ENCODE assay signal across 14 cellular contexts in the genomic region with DNA sequence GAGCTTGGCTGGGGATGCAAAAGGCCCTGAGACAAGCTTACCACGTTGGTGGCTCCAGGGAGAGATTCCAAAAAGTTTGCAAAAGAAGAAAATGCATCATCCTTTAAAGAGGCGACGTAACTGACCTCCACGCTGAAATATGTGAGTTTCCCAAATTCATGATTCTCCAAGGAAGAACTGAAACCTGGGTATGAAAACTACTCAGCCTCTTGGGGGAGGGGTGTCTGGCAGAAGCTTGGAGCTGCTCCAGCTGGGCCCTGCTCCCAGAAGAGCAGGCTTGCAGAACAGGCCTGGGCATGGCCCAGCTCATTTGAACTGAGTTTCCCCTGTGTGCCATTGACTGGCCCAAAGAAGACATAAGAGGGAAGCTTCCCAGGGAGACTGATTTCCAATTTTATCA. TPM values are rescaled to one million over a fixed set of nuclear protein-coding genes. Genes with fewer than 3 reads are reported as not detected.
DNase-seq lines count a peak whose midpoint lies in the region; ATAC-seq and TF ChIP-seq lines count a peak whose summit lies in the region.
"Had no signal": no experiment of that assay in that cellular context is flagged by ENCODE, and none has a peak within 500 bp of the region (broad histone marks: within the 10 kb centered on the region; RNA-seq: fewer than 3 reads in every experiment).

No MANE protein-coding gene starts in this region.

- H3K79me2 ChIP-seq in parathyroid adenoma = no peaks in the 10 kb centered on the region

- H3K27me3 ChIP-seq in adrenal gland (peaks cover 6% of the 10 kb centered on the region), parathyroid adenoma (ENCODE audit: control insufficient read depth, insufficient read depth, low read length) (no peaks in the 10 kb centered on the region)

- no peak overlapping the region for H3K4me2 ChIP-seq in parathyroid adenoma (ENCODE audit: low read length)

- ATAC-seq in HG03045 (IDR thresholded peaks at IDR 0.05; ENCODE audit: unreplicated experiment) = no peak
- ATAC-seq in GM21786 (IDR thresholded peaks at IDR 0.05; ENCODE audit: unreplicated experiment) = no peak
- ATAC-seq: activated CD8-positive, alpha-beta T cell treated with anti-CD3 and anti-CD28 coated beads for 36 hours had no signal

- TF ChIP-seq CTCF in adrenal gland (IDR thresholded peaks at IDR 0.05) = no peak
- no peak for TF ChIP-seq CTCF in fibroblast of villous mesenchyme (IDR thresholded peaks at IDR 0.05; ENCODE audit: insufficient read depth, low read depth, low read length)
- TF ChIP-seq CTCF in parathyroid adenoma (IDR thresholded peaks at IDR 0.05) = no peak

- H3K9me3 ChIP-seq in adrenal gland (replicated peaks in 1 of 3) (no peaks in the 10 kb centered on the region), parathyroid adenoma (ENCODE audit: control insufficient read depth, low read length) (no peaks in the 10 kb centered on the region)

- H3K4me3 ChIP-seq in adrenal gland = no peak overlapping the region
- H3K4me3 ChIP-seq in fibroblast of villous mesenchyme (ENCODE audit: low read depth, low read length) = no peak overlapping the region
- no peak overlapping the region for H3K4me3 ChIP-seq in parathyroid adenoma (ENCODE audit: low read depth, low read length)

- DNase-seq in CD1c-positive myeloid dendritic cell (ENCODE audit: extremely low spot score) (peak; percentile 87), adrenal gland (peak in 6 of 7 donors; percentile 60 to 74 (median 69)), fibroblast of villous mesenchyme (ENCODE audit: low read depth) (peak; percentile 62), epidermal melanocyte (ENCODE audit: insufficient read length, low spot score) (no peak), hippocampal formation (lab: John Stamatoyannopoulos, UW) (no peak)
- DNase-seq: activated CD8-positive, alpha-beta T cell treated with anti-CD3 and anti-CD28 coated beads for 36 hours; activated naive CD4-positive, alpha-beta T cell treated with anti-CD3 and anti-CD28 coated beads, Interleukin-2, amount 50 U/mL, for 16 hours; CD4-positive, alpha-beta memory T cell; NCI-H2029 treated with DMSO at 0.1 percent for 48 hours had no signal

- H3K4me1 ChIP-seq in adrenal gland (replicated peaks in 1 of 2) (peaks cover 0 to 7% of the 10 kb centered on the region in 2 donors), parathyroid adenoma (peaks cover 7% of the 10 kb centered on the region)

- H3K27ac ChIP-seq in adrenal gland (no peak overlapping the region), parathyroid adenoma (peak overlapping the region; percentile 24)

- H3K36me3 ChIP-seq in adrenal gland (replicated peaks in 1 of 2) (no peaks in the 10 kb centered on the region), parathyroid adenoma (ENCODE audit: control insufficient read depth, insufficient read depth, low read length) (no peaks in the 10 kb centered on the region)

- H2AFZ ChIP-seq in parathyroid adenoma = no peak overlapping the region

- intact Hi-C loops in adrenal gland (cut with DNase I) = loop anchor here (5.0 to 10.0 kb wide), 2 partner anchors 67 to 264 kb away; partner anchors contain the start of gene GP5 (in 1 of the 2)

- no peak for TF ChIP-seq POLR2A in adrenal gland (IDR thresholded peaks at IDR 0.05)

- H3K9ac ChIP-seq in parathyroid adenoma = no peak overlapping the region

- WGBS in adrenal gland, 4 donors = 56 to 71% (median 63%) methylated on average over 4 of the region's 4 CpGs

RNA-seq across cellular contexts. Expression of gene CPN2, which starts 20.5 kb away (rescaled TPM):
- 10 to 100 TPM in 1 of 8 donors, 1 to 10 TPM in 5, under 1 TPM in 2; 0.38 to 14.3 (median 3.1) TPM for total RNA-seq in adrenal gland
- 1 to 10 TPM in 2 of 3 donors, under 1 TPM in 1; 0.32 to 4.0 (median 1.1) TPM for polyA plus RNA-seq in adrenal gland
- not detected in 2 replicates for total RNA-seq in fibroblast of villous mesenchyme
- total RNA-seq: activated CD8-positive, alpha-beta T cell treated with anti-CD3 and anti-CD28 coated beads for 36 hours; CD4-positive, alpha-beta memory T cell; dermis microvascular lymphatic vessel endothelial cell; T-helper 1 cell treated with Interleukin-12 subunit alpha and Interleukin-12 subunit beta and Interleukin-4 antibody, amounts not matched to agents 30 ng/mL and 1 ng/mL, for 36 hours had no signal
- polyA plus RNA-seq: CD4-positive, alpha-beta memory T cell had no signal

RNA-seq across cellular contexts. Expression of gene LRRC15, which starts 39.0 kb away (rescaled TPM):
- total RNA-seq in adrenal gland (under 1 TPM in 6 of 8 donors, not detected in 2; 0.07 to 0.31 (median 0.16) TPM), fibroblast of villous mesenchyme (0.43 and 3.9 TPM in 2 replicates)
- under 1 TPM; 0.05 to 0.13 (median 0.08) TPM for polyA plus RNA-seq in adrenal gland
- total RNA-seq: activated CD8-positive, alpha-beta T cell treated with anti-CD3 and anti-CD28 coated beads for 36 hours; CD4-positive, alpha-beta memory T cell; T-helper 1 cell treated with Interleukin-12 subunit alpha and Interleukin-12 subunit beta and Interleukin-4 antibody, amounts not matched to agents 30 ng/mL and 1 ng/mL, for 36 hours had no signal
- polyA plus RNA-seq: CD4-positive, alpha-beta memory T cell had no signal

Comparison
In these comparisons a context has a peak if more than half of its experiments do, and no peak if none do; other contexts are left out.
1. DNase-seq: peak in CD1c-positive myeloid dendritic cell (single experiment), adrenal gland (6 of 7) and fibroblast of villous mesenchyme (single experiment); none in epidermal melanocyte (single experiment) and hippocampal formation (0 of 2).